Comparison of ENCODE assay signal across 8 cellular contexts in the genomic region with DNA sequence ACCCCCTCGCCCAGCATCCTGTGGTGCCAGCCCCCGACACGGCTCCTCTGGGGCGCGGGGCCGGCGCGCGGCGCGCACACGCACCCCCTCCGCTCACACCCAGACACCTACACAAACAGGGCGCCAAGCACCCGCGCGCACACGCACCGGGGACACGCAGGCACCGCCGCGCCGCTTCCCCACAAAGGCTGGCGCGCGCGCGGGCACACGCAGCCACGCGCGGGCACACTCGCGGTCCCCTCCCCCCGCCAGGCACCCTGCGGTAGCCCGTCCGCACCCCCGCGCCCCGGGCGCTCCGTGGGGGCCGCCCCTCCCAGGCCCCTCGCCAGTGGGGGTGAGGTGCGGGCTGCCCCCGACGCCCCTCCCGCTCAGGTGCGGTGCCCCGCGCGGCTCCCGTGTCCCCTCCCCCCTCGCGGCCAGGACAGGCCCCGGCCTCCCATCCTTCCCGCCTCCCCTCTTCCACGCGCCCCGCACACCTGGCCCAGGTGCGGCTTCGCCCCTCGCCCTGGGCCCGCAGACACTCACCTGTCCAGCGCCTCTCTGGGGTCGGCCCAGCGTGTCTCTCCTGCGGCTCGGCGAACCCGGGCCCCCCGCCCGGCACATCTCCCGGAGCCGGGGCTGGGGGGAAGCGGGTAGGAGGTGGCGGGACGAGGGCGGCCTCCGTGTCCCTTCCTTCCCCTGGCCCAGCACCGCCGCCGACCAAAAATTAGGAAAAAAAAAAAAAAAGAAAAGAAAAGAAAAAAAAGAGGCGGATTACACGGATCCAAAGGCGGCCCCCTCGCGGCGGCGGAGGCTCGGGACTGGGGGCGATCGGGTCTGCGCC. TPM values are rescaled to one million over a fixed set of nuclear protein-coding genes. Genes with fewer than 3 reads are reported as not detected.
DNase-seq lines count a peak whose midpoint lies in the region; TF ChIP-seq lines count a peak whose summit lies in the region.
"Not testable (repeated sequence)": the region's sequence is repeated elsewhere in the genome, so short reads cannot be mapped to it uniquely, and the experiment has no call there.

A gene (minus strand): TSS at position 710 of the 823 bp plus-strand sequence. CDS start 22,567 bp downstream, outside the sequence.

- not testable (repeated sequence) for H3K36me3 Mint-ChIP-seq in activated CD4-positive, alpha-beta T cell treated with anti-CD3 and anti-CD28 coated beads, Interleukin-2, amount 10 ng/mL, durations not matched to agents 7 days and 5 days (ENCODE audit: low read depth)

- POLR2A ChIA-PET in activated CD4-positive, alpha-beta T cell treated with anti-CD3 and anti-CD28 coated beads, Interleukin-2, amount 10 ng/mL, durations not matched to agents 7 days and 5 days (lab: Charles Lee) = not testable (repeated sequence)

- TF ChIP-seq CTCF in brain microvascular endothelial cell (IDR thresholded peaks at IDR 0.05; ENCODE audit: low read depth, low read length, missing control alignments); transverse colon (IDR thresholded peaks at IDR 0.05): not testable (repeated sequence)

- intact Hi-C loops in transverse colon (cut with DNase I; ENCODE audit: low total_unique reads) = loop anchor here (10.0 kb wide), 1 partner anchor 89 kb away; no protein-coding TSS in a partner anchor

- H3K9me3 Mint-ChIP-seq in activated CD4-positive, alpha-beta T cell treated with anti-CD3 and anti-CD28 coated beads, Interleukin-2, amount 10 ng/mL, durations not matched to agents 7 days and 5 days = not testable (repeated sequence)

- H3K4me1 Mint-ChIP-seq in activated CD4-positive, alpha-beta T cell treated with anti-CD3 and anti-CD28 coated beads, Interleukin-2, amount 10 ng/mL, durations not matched to agents 7 days and 5 days = peaks cover 28% of the 10 kb centered on the region

- peak within 1 kb of the TSS; percentile 11 for H3K9ac ChIP-seq in rectal smooth muscle tissue (ENCODE audit: low read length)

- peak within 1 kb of the TSS; percentile 86 for H3K4me3 Mint-ChIP-seq in activated CD4-positive, alpha-beta T cell treated with anti-CD3 and anti-CD28 coated beads, Interleukin-2, amount 10 ng/mL, durations not matched to agents 7 days and 5 days

- TF ChIP-seq POLR2A in transverse colon (IDR thresholded peaks at IDR 0.05) = not testable (repeated sequence)

- not testable (repeated sequence) for H3K4me1 ChIP-seq in rectal smooth muscle tissue (ENCODE audit: control insufficient read depth, insufficient read depth, low read length)
- peaks cover 0 to 29% (median 21%) of the 10 kb centered on the region in 4 donors for H3K4me1 ChIP-seq in transverse colon

- not testable (repeated sequence) for H3K27me3 ChIP-seq in brain microvascular endothelial cell (replicated peaks); rectal smooth muscle tissue (ENCODE audit: control insufficient read depth, insufficient read depth, low read length)
- peaks cover 17% of the 10 kb centered on the region for H3K27me3 ChIP-seq in transverse colon

- in situ Hi-C loops in brain microvascular endothelial cell (cut with HindIII; ENCODE audit: low pct_ligation_motif_present, low sequenced_read_pairs); transverse colon (cut with MboI; ENCODE audit: low pct_ligation_motif_present in 1 of 4, low pct_unique_long_range_greater_than_20kb in 1 of 4, low sequenced_read_pairs in 3 of 4): not testable (repeated sequence)

- H3K36me3 ChIP-seq in brain microvascular endothelial cell (replicated peaks); rectal smooth muscle tissue (ENCODE audit: control insufficient read depth, insufficient read depth, low read length); transverse colon: not testable (repeated sequence)

- H3K27ac ChIP-seq in brain microvascular endothelial cell = not testable (repeated sequence)
- H3K27ac ChIP-seq in rectal smooth muscle tissue (ENCODE audit: low read depth, low read length) (peak within 1 kb of the TSS; percentile 55), transverse colon (peak within 1 kb of the TSS; percentile 76 to 88 (median 86))

- H3K4me3 ChIP-seq in brain microvascular endothelial cell (ENCODE audit: low read depth, low read length) (peak within 1 kb of the TSS; percentile 47), rectal smooth muscle tissue (ENCODE audit: low read length) (peak within 1 kb of the TSS; percentile 74), transverse colon (peak within 1 kb of the TSS; percentile 46 to 90 (median 81))

- CTCF ChIA-PET in activated CD4-positive, alpha-beta T cell treated with anti-CD3 and anti-CD28 coated beads, Interleukin-2, amount 10 ng/mL, durations not matched to agents 7 days and 5 days (lab: Charles Lee) = not testable (repeated sequence)

- 1% methylated on average over 39 of the region's 96 CpGs; no CpG with 5 or more reads in 1 of the 2 donors for WGBS in transverse colon (ENCODE audit: low coverage in 1 of 2), 2 donors

- H3K9me3 ChIP-seq in transverse colon = not testable (repeated sequence)

- not testable (repeated sequence) for TF ChIP-seq EP300 in transverse colon (IDR thresholded peaks at IDR 0.05; ENCODE audit: low read depth)

- H3K27ac Mint-ChIP-seq in activated CD4-positive, alpha-beta T cell treated with anti-CD3 and anti-CD28 coated beads, Interleukin-2, amount 10 ng/mL, durations not matched to agents 7 days and 5 days = peak within 1 kb of the TSS; percentile 93

- peaks cover 43% of the 10 kb centered on the region for H3K27me3 Mint-ChIP-seq in activated CD4-positive, alpha-beta T cell treated with anti-CD3 and anti-CD28 coated beads, Interleukin-2, amount 10 ng/mL, durations not matched to agents 7 days and 5 days

- DNase-seq in D341Med (ENCODE audit: low spot score) = peak; percentile 49
- DNase-seq in NCI-H1417 (lab: John Stamatoyannopoulos, UW) = peak in 2 of 3 experiments; percentile 49 to 59
- not testable (repeated sequence) for DNase-seq in activated CD4-positive, alpha-beta T cell treated with anti-CD3 and anti-CD28 coated beads, Interleukin-2, amount 10 ng/mL, durations not matched to agents 7 days and 5 days; brain microvascular endothelial cell; glomerular endothelial cell (ENCODE audit: extremely low read depth, low read depth, low spot score); mesenteric fat pad (ENCODE audit: low spot score)
- peak; percentile 26 for DNase-seq in transverse colon

RNA-seq across cellular contexts. Expression of the gene that starts here (rescaled TPM):
- 10 to 100 TPM; 12.5 to 14.0 TPM for total RNA-seq in activated CD4-positive, alpha-beta T cell treated with anti-CD3 and anti-CD28 coated beads, Interleukin-2, amount 10 ng/mL, durations not matched to agents 7 days and 5 days
- total RNA-seq in glomerular endothelial cell (8.3 and 11.4 TPM in 2 replicates), mesenteric fat pad (27.1 TPM), transverse colon (10 to 100 TPM; 45.9 to 55.4 (median 48.7) TPM)
